ENCODE assay signal across 8 cellular contexts in the genomic region with DNA sequence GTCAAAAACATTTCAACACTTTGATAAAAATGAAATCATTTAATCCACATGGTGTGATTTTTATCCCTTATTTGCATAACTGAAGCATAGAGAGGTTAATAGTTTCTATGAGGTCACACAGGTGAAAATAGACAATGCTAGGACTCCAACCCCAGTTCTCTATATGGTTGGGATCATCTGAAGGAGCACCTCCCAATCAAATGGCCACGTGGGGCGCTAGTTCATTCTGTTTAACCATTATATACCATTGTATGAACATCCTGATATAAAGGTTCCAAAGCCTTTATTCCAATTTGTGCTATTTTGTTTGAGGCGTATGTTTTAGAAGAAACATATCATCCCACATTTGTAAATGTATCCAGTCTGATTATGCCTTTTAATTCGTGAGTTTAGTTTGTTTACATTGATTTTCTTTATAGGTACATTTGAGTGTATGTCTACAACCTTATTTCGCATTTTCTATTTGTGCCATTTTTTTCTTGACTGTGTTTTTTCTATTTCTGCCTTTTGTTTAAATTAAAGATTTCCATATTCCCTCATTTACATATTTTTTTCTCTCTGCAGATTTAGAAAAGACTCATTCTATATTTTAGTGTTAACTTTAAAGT.
A peak's percentile ranks its signal among the peaks of the same experiment; 100 is the strongest.
DNase-seq lines count a peak whose midpoint lies in the region; ATAC-seq and TF ChIP-seq lines count a peak whose summit lies in the region.

No MANE protein-coding gene starts in this region.

- H3K9me2 ChIP-seq in OCI-LY1 (ENCODE audit: low read depth, low read length) = no peaks in the 10 kb centered on the region

- no peak overlapping the region for H3K4me2 ChIP-seq in OCI-LY1 (ENCODE audit: low read length)

- peak; percentile 88 for ATAC-seq in HG02759 (IDR thresholded peaks at IDR 0.05; ENCODE audit: unreplicated experiment)

- no peak overlapping the region for H3K27ac ChIP-seq in OCI-LY1 (ENCODE audit: low read depth, low read length, poor library complexity, severe bottlenecking)

- no peak overlapping the region for H3K9ac ChIP-seq in OCI-LY1 (ENCODE audit: low read length)

- H3K9me3 ChIP-seq in OCI-LY1 (ENCODE audit: low read length) = no peaks in the 10 kb centered on the region

- no peak overlapping the region for H3K4me3 ChIP-seq in OCI-LY1 (ENCODE audit: low read depth, low read length, poor library complexity, severe bottlenecking)

- H3K4me1 Mint-ChIP-seq in nephron = no peaks in the 10 kb centered on the region
- H3K4me1 Mint-ChIP-seq in activated CD4-positive, alpha-beta T cell treated with anti-CD3 and anti-CD28 coated beads, Interleukin-2, amount 10 ng/mL, durations not matched to agents 7 days and 5 days = no peaks in the 10 kb centered on the region

- POLR2A ChIA-PET in activated CD4-positive, alpha-beta T cell treated with anti-CD3 and anti-CD28 coated beads, Interleukin-2, amount 10 ng/mL, durations not matched to agents 7 days and 5 days (lab: Charles Lee) = no interaction called here

- no peaks in the 10 kb centered on the region for H3K79me2 ChIP-seq in OCI-LY1 (ENCODE audit: insufficient read depth, low read length)

- TF ChIP-seq CTCF in OCI-LY1 (IDR thresholded peaks at IDR 0.05; ENCODE audit: low read length) (peak; percentile 64), nephron (IDR thresholded peaks at IDR 0.05; ENCODE audit: unreplicated experiment in 3 of 3) (peak in 2 of 3 experiments; percentile 16 to 20)

- H3K36me3 Mint-ChIP-seq in nephron (ENCODE audit: low read depth) = no peaks in the 10 kb centered on the region
- no peaks in the 10 kb centered on the region for H3K36me3 Mint-ChIP-seq in activated CD4-positive, alpha-beta T cell treated with anti-CD3 and anti-CD28 coated beads, Interleukin-2, amount 10 ng/mL, durations not matched to agents 7 days and 5 days (ENCODE audit: low read depth)

- H2AFZ ChIP-seq in OCI-LY1 (ENCODE audit: low read length) = no peak overlapping the region

- H3K4me3 Mint-ChIP-seq in nephron = no peak overlapping the region
- no peak overlapping the region for H3K4me3 Mint-ChIP-seq in activated CD4-positive, alpha-beta T cell treated with anti-CD3 and anti-CD28 coated beads, Interleukin-2, amount 10 ng/mL, durations not matched to agents 7 days and 5 days

- no peaks in the 10 kb centered on the region for H3K27me3 Mint-ChIP-seq in nephron (ENCODE audit: low read depth)
- H3K27me3 Mint-ChIP-seq in activated CD4-positive, alpha-beta T cell treated with anti-CD3 and anti-CD28 coated beads, Interleukin-2, amount 10 ng/mL, durations not matched to agents 7 days and 5 days = no peaks in the 10 kb centered on the region

- H3K4me1 ChIP-seq in OCI-LY1 (ENCODE audit: insufficient read depth, low read length, severe bottlenecking) = no peaks in the 10 kb centered on the region

- H3K27ac Mint-ChIP-seq in nephron = no peak overlapping the region
- H3K27ac Mint-ChIP-seq in activated CD4-positive, alpha-beta T cell treated with anti-CD3 and anti-CD28 coated beads, Interleukin-2, amount 10 ng/mL, durations not matched to agents 7 days and 5 days = no peak overlapping the region

- no peaks in the 10 kb centered on the region for H3F3A ChIP-seq in OCI-LY1 (ENCODE audit: insufficient read depth, low read length)

- DNase-seq in DMS53 (lab: John Stamatoyannopoulos, UW) (peak; percentile 66), DMS53 treated with DMSO at 0.1 percent for 48 hours (lab: John Stamatoyannopoulos, UW; ENCODE audit: unreplicated experiment) (no peak), superior temporal gyrus (ENCODE audit: extremely low spot score) (no peak), COLO829 (ENCODE audit: low spot score) (no peak)
- DNase-seq in activated CD4-positive, alpha-beta T cell treated with anti-CD3 and anti-CD28 coated beads, Interleukin-2, amount 10 ng/mL, durations not matched to agents 7 days and 5 days = no peak

- CTCF ChIA-PET in activated CD4-positive, alpha-beta T cell treated with anti-CD3 and anti-CD28 coated beads, Interleukin-2, amount 10 ng/mL, durations not matched to agents 7 days and 5 days (lab: Charles Lee) = no interaction called here

- no peaks in the 10 kb centered on the region for H3K9me3 Mint-ChIP-seq in nephron
- peaks cover 5% of the 10 kb centered on the region for H3K9me3 Mint-ChIP-seq in activated CD4-positive, alpha-beta T cell treated with anti-CD3 and anti-CD28 coated beads, Interleukin-2, amount 10 ng/mL, durations not matched to agents 7 days and 5 days

- no peaks in the 10 kb centered on the region for H3K36me3 ChIP-seq in OCI-LY1 (ENCODE audit: insufficient read depth, low read length)

- H4K20me1 ChIP-seq in OCI-LY1 (ENCODE audit: insufficient read depth, low read length) = no peaks in the 10 kb centered on the region

- H3K27me3 ChIP-seq in OCI-LY1 (ENCODE audit: insufficient read depth, low read length) = no peaks in the 10 kb centered on the region
